Comparison of ENCODE assay signal across 12 cellular contexts in the genomic region with DNA sequence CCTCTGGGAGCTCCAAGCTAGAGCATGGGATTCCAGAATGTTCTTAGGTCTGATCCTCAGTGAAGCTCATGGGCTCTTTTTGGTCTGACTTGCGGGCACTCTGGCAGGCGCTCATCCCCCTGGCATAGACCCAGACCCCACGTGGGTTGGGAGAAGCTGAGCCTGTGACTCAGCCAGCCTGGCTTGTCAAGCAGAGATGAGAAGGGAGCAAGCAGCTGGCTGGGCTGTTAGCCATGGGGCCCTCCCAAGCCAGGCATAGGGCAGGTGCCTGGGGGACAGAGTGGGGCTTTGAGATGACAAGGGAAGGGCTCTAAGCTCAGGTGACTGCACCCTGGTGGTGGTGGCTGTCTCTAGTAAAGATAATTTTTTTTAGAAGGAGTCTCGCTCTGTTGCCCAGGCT.
A peak's percentile ranks its signal among the peaks of the same experiment; 100 is the strongest.
DNase-seq lines count a peak whose midpoint lies in the region; ATAC-seq and TF ChIP-seq lines count a peak whose summit lies in the region.
"Had no signal": no experiment of that assay in that cellular context is flagged by ENCODE, and none has a peak within 500 bp of the region (broad histone marks: within the 10 kb centered on the region; RNA-seq: fewer than 3 reads in every experiment).

No MANE protein-coding gene starts in this region.

- no peak overlapping the region for H3K4me3 ChIP-seq in epithelial cell of proximal tubule (ENCODE audit: low read depth, low read length)
- no peak overlapping the region for H3K4me3 ChIP-seq in ascending aorta

- H3K27me3 ChIP-seq in ascending aorta: no peaks in the 10 kb centered on the region

- no peaks in the 10 kb centered on the region for H3K4me1 Mint-ChIP-seq in type B pancreatic cell (ENCODE audit: unreplicated experiment)
- H3K4me1 Mint-ChIP-seq in activated T-helper 17 cell treated with anti-CD3 and anti-CD28 coated beads, Interleukin-2, amount 50 U/mL, for 72 hours: no peaks in the 10 kb centered on the region
- H3K4me1 Mint-ChIP-seq: activated B cell treated with CpG ODN at 0.5 μM for 24 hours had no signal

- no peak for ATAC-seq in activated T-helper 17 cell treated with anti-CD3 and anti-CD28 coated beads, Interleukin-2, amount 50 U/mL, for 72 hours (replicated peaks)

- intact Hi-C loops in ascending aorta (cut with DNase I): no loop called here

- no peaks in the 10 kb centered on the region for H3K9me3 ChIP-seq in ascending aorta

- H3K27ac ChIP-seq in ascending aorta: no peak overlapping the region
- H3K27ac ChIP-seq: parathyroid adenoma had no signal

- DNase-seq in GM03348 (ENCODE audit: low spot score): peak; percentile 27
- peak; percentile 21 for DNase-seq in NCI-H446 treated with DMSO at 0.1 percent for 48 hours (lab: John Stamatoyannopoulos, UW)
- peak; percentile 15 for DNase-seq in epithelial cell of proximal tubule (ENCODE audit: low read depth)
- DNase-seq in pons (ENCODE audit: low spot score): peak; percentile 63
- DNase-seq in HT-29 (ENCODE audit: low spot score): no peak
- DNase-seq in ascending aorta (ENCODE audit: low spot score in 2 of 2): no peak
- DNase-seq in type B pancreatic cell (ENCODE audit: extremely low spot score, unreplicated experiment): no peak
- DNase-seq: activated B cell treated with CpG ODN at 0.5 μM for 24 hours; activated naive CD4-positive, alpha-beta T cell; effector memory CD4-positive, alpha-beta T cell had no signal

- TF ChIP-seq CTCF in epithelial cell of proximal tubule (conservative IDR thresholded peaks at IDR 0.05; ENCODE audit: low read depth, low read length) (no peak), ascending aorta (IDR thresholded peaks at IDR 0.05) (no peak), type B pancreatic cell (conservative IDR thresholded peaks at IDR 0.05) (no peak)

- no peaks in the 10 kb centered on the region for H3K4me1 ChIP-seq in ascending aorta
- H3K4me1 ChIP-seq: parathyroid adenoma had no signal

- H3K27ac Mint-ChIP-seq in type B pancreatic cell: no peak overlapping the region
- no peak overlapping the region for H3K27ac Mint-ChIP-seq in activated T-helper 17 cell treated with anti-CD3 and anti-CD28 coated beads, Interleukin-2, amount 50 U/mL, for 72 hours
- H3K27ac Mint-ChIP-seq: activated B cell treated with CpG ODN at 0.5 μM for 24 hours had no signal

- H3K4me3 Mint-ChIP-seq in type B pancreatic cell: no peak overlapping the region
- H3K4me3 Mint-ChIP-seq in activated T-helper 17 cell treated with anti-CD3 and anti-CD28 coated beads, Interleukin-2, amount 50 U/mL, for 72 hours: no peak overlapping the region
- H3K4me3 Mint-ChIP-seq: activated B cell treated with CpG ODN at 0.5 μM for 24 hours had no signal

- peaks cover 32% of the 10 kb centered on the region for H3K27me3 Mint-ChIP-seq in type B pancreatic cell
- no peaks in the 10 kb centered on the region for H3K27me3 Mint-ChIP-seq in activated T-helper 17 cell treated with anti-CD3 and anti-CD28 coated beads, Interleukin-2, amount 50 U/mL, for 72 hours
- H3K27me3 Mint-ChIP-seq: activated B cell treated with CpG ODN at 0.5 μM for 24 hours had no signal

- no peaks in the 10 kb centered on the region for H3K9me3 Mint-ChIP-seq in type B pancreatic cell
- no peaks in the 10 kb centered on the region for H3K9me3 Mint-ChIP-seq in activated T-helper 17 cell treated with anti-CD3 and anti-CD28 coated beads, Interleukin-2, amount 50 U/mL, for 72 hours

- H3K36me3 ChIP-seq in ascending aorta: no peaks in the 10 kb centered on the region

- H3K36me3 Mint-ChIP-seq in type B pancreatic cell: no peaks in the 10 kb centered on the region
- H3K36me3 Mint-ChIP-seq in activated T-helper 17 cell treated with anti-CD3 and anti-CD28 coated beads, Interleukin-2, amount 50 U/mL, for 72 hours (ENCODE audit: low read depth): no peaks in the 10 kb centered on the region

Comparison
In these comparisons a context has a peak if more than half of its experiments do, and no peak if none do; other contexts are left out.
1. DNase-seq: peak in GM03348 (single experiment), NCI-H446 treated with DMSO at 0.1 percent for 48 hours (single experiment), epithelial cell of proximal tubule (single experiment) and pons (single experiment); none in HT-29 (single experiment), ascending aorta (0 of 2) and type B pancreatic cell (single experiment).